In the genomic region with DNA sequence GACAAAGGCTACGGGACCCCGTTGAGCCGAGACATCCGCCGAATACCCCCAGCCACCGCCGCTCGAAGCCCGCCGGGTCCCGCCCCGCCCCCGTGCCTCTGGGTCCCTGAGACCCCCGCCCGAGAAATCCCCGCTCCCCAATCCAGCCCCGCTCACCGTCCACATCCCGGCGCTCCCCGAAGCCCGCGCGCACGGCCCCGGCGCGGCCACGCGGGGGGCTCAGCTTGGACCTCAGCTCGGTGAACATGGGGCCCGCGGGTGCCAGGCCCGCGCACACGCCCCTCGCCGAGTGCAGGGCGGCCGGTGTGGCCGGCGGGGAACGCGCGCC, we compare ENCODE assay signal across 8 cellular contexts. TPM values are rescaled to one million over a fixed set of nuclear protein-coding genes. Genes with fewer than 3 reads are reported as not detected.
DNase-seq lines count a peak whose midpoint lies in the region; ATAC-seq and TF ChIP-seq lines count a peak whose summit lies in the region.

No MANE protein-coding gene starts in this region.

- no peaks in the 10 kb centered on the region for H3K27me3 ChIP-seq in rectal smooth muscle tissue (ENCODE audit: control insufficient read depth, insufficient read depth, low read length)

- no peak for ATAC-seq in T-cell (replicated peaks in 1 of 4)
- ATAC-seq in HG02798 (IDR thresholded peaks at IDR 0.05; ENCODE audit: poor library complexity, unreplicated experiment): no peak
- no peak for ATAC-seq in GM18909 (IDR thresholded peaks at IDR 0.05; ENCODE audit: poor library complexity, unreplicated experiment)

- peaks cover 58 to 65% (median 62%) of the 10 kb centered on the region in 3 donors for H3K4me1 Mint-ChIP-seq in T-cell

- H3K9me3 Mint-ChIP-seq in T-cell: no peaks in the 10 kb centered on the region

- peak overlapping the region; percentile 72 to 84 (median 80) for H3K4me3 Mint-ChIP-seq in T-cell

- H3K4me3 ChIP-seq in GM12875 (ENCODE audit: low read depth, low read length) (peak overlapping the region; percentile 79), foreskin fibroblast (ENCODE audit: low read depth in 1 of 2, low read length in 2 of 2) (peak overlapping the region; percentile 45 to 50), rectal smooth muscle tissue (ENCODE audit: low read length) (peak overlapping the region; percentile 72)

- peaks cover 4% of the 10 kb centered on the region for H3K4me1 ChIP-seq in rectal smooth muscle tissue (ENCODE audit: control insufficient read depth, insufficient read depth, low read length)

- H3K36me3 ChIP-seq in rectal smooth muscle tissue (ENCODE audit: control insufficient read depth, insufficient read depth, low read length): no peaks in the 10 kb centered on the region

- TF ChIP-seq CTCF in GM12875 (IDR thresholded peaks at IDR 0.05; ENCODE audit: borderline replicate concordance, insufficient read depth, low read depth, low read length) (no peak), foreskin fibroblast (IDR thresholded peaks at IDR 0.05; ENCODE audit: low read depth, low read length) (no peak)

- peaks cover 17% of the 10 kb centered on the region for H3K36me3 Mint-ChIP-seq in T-cell

- H3K27ac Mint-ChIP-seq in T-cell: peak overlapping the region; percentile 46 to 88

- no peak overlapping the region for H3K27ac ChIP-seq in rectal smooth muscle tissue (ENCODE audit: low read depth, low read length)

- CTCF ChIA-PET in T-cell (lab: Charles Lee): interaction anchor here in 1 of 2 donors (0.6 to 1.8 kb wide), 5 partner anchors 60 to 321 kb away, joined by 3 to 8 read pairs (median 4); a partner anchor contains a TSS

- no peak for DNase-seq in T-cell
- DNase-seq in foreskin fibroblast: no peak
- DNase-seq in NCI-H82 treated with DMSO at 0.1 percent for 48 hours (lab: John Stamatoyannopoulos, UW; ENCODE audit: unreplicated experiment): no peak
- no peak for DNase-seq in DMS153 treated with DMSO at 0.1 percent for 48 hours (lab: John Stamatoyannopoulos, UW; ENCODE audit: unreplicated experiment)

- POLR2A ChIA-PET in T-cell (lab: Charles Lee): no interaction called here

- H3K27me3 Mint-ChIP-seq in T-cell: no peaks in the 10 kb centered on the region

- no peak overlapping the region for H3K9ac ChIP-seq in rectal smooth muscle tissue (ENCODE audit: low read length)

RNA-seq across cellular contexts. Expression of a gene that starts 0.3 kb away (rescaled TPM):
- total RNA-seq in T-cell: 10 to 100 TPM; 16.1 to 30.8 (median 17.7) TPM

RNA-seq across cellular contexts. Expression of a gene that starts 1.7 kb away (rescaled TPM):
- 100 to 1,000 TPM in 1 of 5 donors, 10 to 100 TPM in 4; 59.8 to 106 (median 83.5) TPM for total RNA-seq in T-cell

RNA-seq across cellular contexts. Expression of a gene that starts 9.5 kb away (rescaled TPM):
- total RNA-seq in T-cell: 10 to 100 TPM; 22.7 to 26.3 (median 25.1) TPM

RNA-seq across cellular contexts. Expression of a gene that starts 23.0 kb away (rescaled TPM):
- total RNA-seq in T-cell: 10 to 100 TPM; 40.6 to 72.3 (median 67.0) TPM

RNA-seq across cellular contexts. Expression of a gene that starts 56.8 kb away (rescaled TPM):
- total RNA-seq in T-cell: 10 to 100 TPM in 2 of 5 donors, 1 to 10 TPM in 3; 4.5 to 20.8 (median 9.5) TPM
